1 cellular context compared by ENCODE assay signal in the genomic region with DNA sequence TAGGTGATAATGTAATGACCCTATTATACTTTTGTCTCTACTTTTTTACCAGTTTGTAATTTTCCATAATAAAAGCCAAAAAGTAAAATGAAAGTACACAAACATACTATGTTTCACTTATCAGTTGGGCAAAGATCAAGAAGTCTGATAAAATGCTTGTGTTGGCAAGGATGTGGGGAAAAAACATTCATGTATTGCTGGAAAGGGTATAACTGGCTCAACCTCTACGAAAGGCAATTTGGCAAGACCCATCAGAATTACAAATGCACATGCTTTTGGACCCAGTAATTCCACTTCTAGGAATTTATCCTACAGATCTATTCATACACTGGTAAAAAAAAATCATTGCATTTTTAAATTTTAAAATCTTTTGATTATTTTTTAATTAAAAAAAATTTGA.
TF ChIP-seq lines count a peak whose summit lies in the region.

No MANE protein-coding gene starts in this region.

TF ChIP-seq in HepG2, 621 proteins besides CTCF, POLR2A, EP300 and RAD21 (continued from another document):
- TF ChIP-seq ZNF709 (CRISPR knock-in tag; IDR thresholded peaks at IDR 0.05) = no peak
- TF ChIP-seq SIN3B (IDR thresholded peaks at IDR 0.05; ENCODE audit: low read length) = no peak
- no peak for TF ChIP-seq NFRKB (IDR thresholded peaks at IDR 0.05)
